11 cellular contexts compared by ENCODE assay signal in the genomic region with DNA sequence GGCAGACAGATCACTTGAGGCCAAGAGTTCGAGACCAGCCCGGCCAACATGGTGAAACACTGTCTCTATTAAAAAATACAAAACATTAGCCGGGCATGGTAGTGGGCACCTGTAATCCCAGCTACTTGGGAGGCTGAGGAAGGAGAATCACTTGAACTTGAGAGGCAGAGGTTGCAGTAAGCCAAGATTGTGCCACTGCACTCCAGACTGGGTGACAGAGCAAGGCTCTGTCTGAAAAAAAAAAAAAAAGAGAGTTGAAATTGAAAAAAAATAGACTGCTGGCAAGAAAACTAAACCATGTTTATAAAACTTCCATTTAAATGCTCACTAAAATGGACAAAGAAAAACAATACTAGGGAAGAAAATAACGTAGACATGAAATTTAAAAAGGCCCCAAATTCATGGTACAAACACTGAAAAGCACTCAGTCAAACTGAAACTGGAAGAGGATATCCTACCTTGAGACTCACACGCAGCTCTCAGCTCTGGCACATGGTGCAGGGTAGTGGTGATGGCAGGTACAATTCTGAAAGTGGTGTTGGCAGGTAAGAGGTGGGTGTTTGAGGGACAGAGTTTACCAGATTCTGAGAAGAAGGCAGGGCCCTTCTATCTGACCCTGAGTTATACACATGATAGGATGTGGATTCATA. TPM values are rescaled to one million over a fixed set of nuclear protein-coding genes. Genes with fewer than 3 reads are reported as not detected.
DNase-seq lines count a peak whose midpoint lies in the region; ATAC-seq and TF ChIP-seq lines count a peak whose summit lies in the region.
"Had no signal": no experiment of that assay in that cellular context is flagged by ENCODE, and none has a peak within 500 bp of the region (broad histone marks: within the 10 kb centered on the region; RNA-seq: fewer than 3 reads in every experiment).

No MANE protein-coding gene starts in this region.

- no peaks in the 10 kb centered on the region for H3K9me3 ChIP-seq in prostate gland
- H3K9me3 ChIP-seq in right atrium auricular region: no peaks in the 10 kb centered on the region

- CTCF ChIA-PET in activated CD8-positive, alpha-beta T cell treated with anti-CD3 and anti-CD28 coated beads, Interleukin-2, amount 10 ng/mL, durations not matched to agents 7 days and 5 days (lab: Charles Lee): interaction anchor here (1.0 to 6.0 kb wide), 5 partner anchors 10 to 38 kb away, joined by 3 to 35 read pairs (median 5); partner anchors contain the start of genes CNTROB and TRAPPC1

- ATAC-seq in HG02610 (IDR thresholded peaks at IDR 0.05; ENCODE audit: unreplicated experiment): peak; percentile 70
- ATAC-seq in activated CD8-positive, alpha-beta T cell treated with anti-CD3 and anti-CD28 coated beads, Interleukin-2, amount 10 ng/mL, durations not matched to agents 7 days and 5 days: peak; percentile 98
- no peak for ATAC-seq in HG03095 (IDR thresholded peaks at IDR 0.05; ENCODE audit: unreplicated experiment)
- no peak for ATAC-seq in GM18873 (IDR thresholded peaks at IDR 0.05; ENCODE audit: low FRiP score, unreplicated experiment)

- H3K27me3 ChIP-seq in rectal smooth muscle tissue (ENCODE audit: control insufficient read depth, insufficient read depth, low read length): no peaks in the 10 kb centered on the region
- H3K27me3 ChIP-seq in prostate gland (replicated peaks; ENCODE audit: insufficient read depth): no peaks in the 10 kb centered on the region
- no peaks in the 10 kb centered on the region for H3K27me3 ChIP-seq in right atrium auricular region

- H3K27ac ChIP-seq in rectal smooth muscle tissue (ENCODE audit: low read depth, low read length) (peak overlapping the region; percentile 72), prostate gland (peak overlapping the region in 1 of 2 donors; percentile 26), right atrium auricular region (no peak overlapping the region)

- peak; percentile 74 for DNase-seq in GM13976 (ENCODE audit: low spot score)
- DNase-seq in activated CD8-positive, alpha-beta T cell treated with anti-CD3 and anti-CD28 coated beads, Interleukin-2, amount 10 ng/mL, durations not matched to agents 7 days and 5 days: peak; percentile 73
- DNase-seq in prostate gland (ENCODE audit: low spot score): no peak
- no peak for DNase-seq in right atrium auricular region (ENCODE audit: low spot score)
- DNase-seq: NCI-H1417, SHP77 had no signal

- WGBS in prostate gland: 67% methylated on average over 5 of the region's 5 CpGs

- H3K9ac ChIP-seq in rectal smooth muscle tissue (ENCODE audit: low read length): no peak overlapping the region

- in situ Hi-C loops in GM13976 (cut with MboI; ENCODE audit: low sequenced_read_pairs, unreplicated experiment): no loop called here

- no peak for TF ChIP-seq POLR2A in prostate gland (IDR thresholded peaks at IDR 0.05)

- H3K36me3 Mint-ChIP-seq in activated CD8-positive, alpha-beta T cell treated with anti-CD3 and anti-CD28 coated beads, Interleukin-2, amount 10 ng/mL, durations not matched to agents 7 days and 5 days (ENCODE audit: low read depth): peaks cover 44% of the 10 kb centered on the region

- no peaks in the 10 kb centered on the region for H3K27me3 Mint-ChIP-seq in activated CD8-positive, alpha-beta T cell treated with anti-CD3 and anti-CD28 coated beads, Interleukin-2, amount 10 ng/mL, durations not matched to agents 7 days and 5 days (ENCODE audit: low read depth)

- TF ChIP-seq CTCF in GM13976 (IDR thresholded peaks at IDR 0.05; ENCODE audit: borderline replicate concordance, control extremely low read depth, extremely low read depth, insufficient read depth, missing control alignments) (no peak), prostate gland (IDR thresholded peaks at IDR 0.05) (no peak), right atrium auricular region (IDR thresholded peaks at IDR 0.05) (no peak)

- peaks cover 40% of the 10 kb centered on the region for H3K4me1 Mint-ChIP-seq in activated CD8-positive, alpha-beta T cell treated with anti-CD3 and anti-CD28 coated beads, Interleukin-2, amount 10 ng/mL, durations not matched to agents 7 days and 5 days (ENCODE audit: low read depth)

- H3K27ac Mint-ChIP-seq in activated CD8-positive, alpha-beta T cell treated with anti-CD3 and anti-CD28 coated beads, Interleukin-2, amount 10 ng/mL, durations not matched to agents 7 days and 5 days: peak overlapping the region; percentile 94

- intact Hi-C loops in prostate gland (cut with DNase I): no loop called here

- POLR2A ChIA-PET in activated CD8-positive, alpha-beta T cell treated with anti-CD3 and anti-CD28 coated beads, Interleukin-2, amount 10 ng/mL, durations not matched to agents 7 days and 5 days (lab: Charles Lee): interaction anchor here (1.0 to 2.0 kb wide), 2 partner anchors 36 to 222 kb away, joined by 3 to 6 read pairs; partner anchors contain the start of gene RNF227

- H3K4me3 ChIP-seq in rectal smooth muscle tissue (ENCODE audit: low read length) (no peak overlapping the region), prostate gland (no peak overlapping the region), right atrium auricular region (no peak overlapping the region)

- H3K9me3 Mint-ChIP-seq in activated CD8-positive, alpha-beta T cell treated with anti-CD3 and anti-CD28 coated beads, Interleukin-2, amount 10 ng/mL, durations not matched to agents 7 days and 5 days (ENCODE audit: insufficient read depth): no peaks in the 10 kb centered on the region

- H3K4me1 ChIP-seq in rectal smooth muscle tissue (ENCODE audit: control insufficient read depth, insufficient read depth, low read length) (peaks cover 13% of the 10 kb centered on the region), prostate gland (replicated peaks) (no peaks in the 10 kb centered on the region), right atrium auricular region (peaks cover 0 to 11% of the 10 kb centered on the region in 2 donors)

- H3K36me3 ChIP-seq in rectal smooth muscle tissue (ENCODE audit: control insufficient read depth, insufficient read depth, low read length) (peaks cover 19% of the 10 kb centered on the region), prostate gland (peaks cover 0 to 12% of the 10 kb centered on the region in 2 donors), right atrium auricular region (peaks cover 19% of the 10 kb centered on the region)

- H3K4me3 Mint-ChIP-seq in activated CD8-positive, alpha-beta T cell treated with anti-CD3 and anti-CD28 coated beads, Interleukin-2, amount 10 ng/mL, durations not matched to agents 7 days and 5 days: peak overlapping the region; percentile 66

RNA-seq across cellular contexts. Expression of gene CNTROB, which starts 19.3 kb away (rescaled TPM):
- total RNA-seq in activated CD8-positive, alpha-beta T cell treated with anti-CD3 and anti-CD28 coated beads, Interleukin-2, amount 10 ng/mL, durations not matched to agents 7 days and 5 days: 10 to 100 TPM; 66.7 to 76.5 TPM
- total RNA-seq in prostate gland: 10 to 100 TPM; 25.2 to 42.0 TPM
- 1 to 10 TPM; 4.6 to 8.3 TPM for total RNA-seq in right atrium auricular region

RNA-seq across cellular contexts. Expression of gene TRAPPC1, which starts 19.5 kb away (rescaled TPM):
- total RNA-seq in activated CD8-positive, alpha-beta T cell treated with anti-CD3 and anti-CD28 coated beads, Interleukin-2, amount 10 ng/mL, durations not matched to agents 7 days and 5 days: 100 to 1,000 TPM; 248 to 278 TPM
- total RNA-seq in prostate gland (10 to 100 TPM; 57.9 to 70.9 TPM), right atrium auricular region (10 to 100 TPM; 52.4 to 68.2 TPM)

RNA-seq across cellular contexts. Expression of gene KCNAB3, which starts 21.6 kb away (rescaled TPM):
- total RNA-seq in activated CD8-positive, alpha-beta T cell treated with anti-CD3 and anti-CD28 coated beads, Interleukin-2, amount 10 ng/mL, durations not matched to agents 7 days and 5 days: 10 to 100 TPM in 1 of 2 experiments, 1 to 10 TPM in 1; 8.8 to 10.3 TPM
- total RNA-seq in prostate gland (1 to 10 TPM; 1.2 to 4.5 TPM), right atrium auricular region (under 1 TPM in 1 of 2 donors, not detected in 1; 0.39 TPM)

RNA-seq across cellular contexts. Expression of gene RNF227, which starts 35.2 kb away (rescaled TPM):
- 1 to 10 TPM; 4.2 TPM for total RNA-seq in activated CD8-positive, alpha-beta T cell treated with anti-CD3 and anti-CD28 coated beads, Interleukin-2, amount 10 ng/mL, durations not matched to agents 7 days and 5 days
- total RNA-seq in prostate gland: 10 to 100 TPM in 1 of 2 donors, 1 to 10 TPM in 1; 7.8 to 32.4 TPM
- 1 to 10 TPM; 1.6 to 5.8 TPM for total RNA-seq in right atrium auricular region

RNA-seq across cellular contexts. Expression of gene GUCY2D, which starts 51.1 kb away (rescaled TPM):
- total RNA-seq in activated CD8-positive, alpha-beta T cell treated with anti-CD3 and anti-CD28 coated beads, Interleukin-2, amount 10 ng/mL, durations not matched to agents 7 days and 5 days: not detected
- total RNA-seq in prostate gland (1 to 10 TPM in 1 of 2 donors, not detected in 1; 1.8 TPM), right atrium auricular region (not detected)
- total RNA-seq: activated CD8-positive, alpha-beta memory T cell treated with anti-CD3 and anti-CD28 coated beads for 36 hours had no signal

Comparison
In these comparisons a context has a peak if more than half of its experiments do, and no peak if none do; other contexts are left out.
1. DNase-seq: peak in GM13976 (single experiment) and activated CD8-positive, alpha-beta T cell treated with anti-CD3 and anti-CD28 coated beads, Interleukin-2, amount 10 ng/mL, durations not matched to agents 7 days and 5 days (single experiment); none in prostate gland (single experiment) and right atrium auricular region (single experiment).
2. ATAC-seq: peak in HG02610 (single experiment) and activated CD8-positive, alpha-beta T cell treated with anti-CD3 and anti-CD28 coated beads, Interleukin-2, amount 10 ng/mL, durations not matched to agents 7 days and 5 days (single experiment); none in HG03095 (single experiment) and GM18873 (single experiment).